In the genomic region with DNA sequence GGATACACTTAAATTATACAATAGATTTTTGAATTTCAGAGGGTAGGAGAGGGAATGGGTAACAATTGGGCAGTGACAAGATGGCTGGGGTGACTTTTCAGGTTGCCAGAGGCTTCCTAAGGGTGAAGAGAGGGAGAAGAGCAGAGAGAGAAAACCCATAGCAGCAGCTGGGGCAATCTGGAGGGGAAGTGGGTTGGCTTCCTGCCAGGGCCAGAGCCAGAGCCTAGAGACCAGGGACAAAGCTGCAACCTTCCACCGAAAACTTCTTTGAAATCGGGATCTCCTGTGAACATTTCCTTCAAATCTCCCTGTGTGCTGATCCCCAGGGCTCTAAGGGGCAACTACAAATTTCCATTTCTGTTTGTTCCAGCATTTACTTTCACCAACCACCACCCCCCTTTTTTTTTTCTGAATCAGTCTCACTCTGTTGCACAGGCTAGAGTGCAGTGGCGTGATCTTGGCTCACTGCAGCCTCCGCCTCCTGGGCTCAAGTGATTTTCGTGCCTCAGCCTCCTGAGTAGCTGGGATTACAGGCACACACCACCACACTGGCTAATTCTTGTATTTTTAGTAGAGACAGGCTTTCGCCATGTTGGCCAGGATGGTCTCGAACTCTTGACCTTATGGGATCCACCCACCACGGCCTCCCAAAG, we compare ENCODE assay signal across 7 cellular contexts. TPM values are rescaled to one million over a fixed set of nuclear protein-coding genes. Genes with fewer than 3 reads are reported as not detected.
DNase-seq lines count a peak whose midpoint lies in the region; ATAC-seq and TF ChIP-seq lines count a peak whose summit lies in the region.

No MANE protein-coding gene starts in this region.

- H3K4me3 ChIP-seq in SJCRH30 (peak overlapping the region; percentile 10; the same call in 1 of the 2 replicates), smooth muscle cell (no peak overlapping the region), GM23338 (no peak overlapping the region)

- H3K79me2 ChIP-seq in smooth muscle cell (ENCODE audit: low read depth) (peaks cover 28% of the 10 kb centered on the region), GM23338 (replicated peaks; ENCODE audit: insufficient read depth) (peaks cover 10% of the 10 kb centered on the region)

- H4K20me1 ChIP-seq in smooth muscle cell (ENCODE audit: low read depth) (peaks cover 3% of the 10 kb centered on the region), GM23338 (replicated peaks; ENCODE audit: insufficient read depth) (peaks cover 7% of the 10 kb centered on the region; the same call in 1 of the 2 replicates)

- H3K9me3 ChIP-seq in KOPT-K1 (ENCODE audit: insufficient read depth, low read length, poor library complexity, severe bottlenecking) (no peaks in the 10 kb centered on the region), SJCRH30 (replicated peaks) (no peaks in the 10 kb centered on the region), smooth muscle cell (replicated peaks; ENCODE audit: low read depth) (no peaks in the 10 kb centered on the region)

- TF ChIP-seq CTCF in chondrocyte (IDR thresholded peaks at IDR 0.05) (no peak), smooth muscle cell (IDR thresholded peaks at IDR 0.05; ENCODE audit: borderline replicate concordance, insufficient read depth, poor library complexity, severe bottlenecking) (no peak), GM23338 (conservative IDR thresholded peaks at IDR 0.05; ENCODE audit: low read depth in 2 of 2) (no peak)

- peaks cover 40% of the 10 kb centered on the region for H3K4me1 ChIP-seq in SJCRH30
- H3K4me1 ChIP-seq in smooth muscle cell (ENCODE audit: low read depth): peaks cover 21% of the 10 kb centered on the region
- peaks cover 14% of the 10 kb centered on the region for H3K4me1 ChIP-seq in GM23338 (ENCODE audit: insufficient read depth)

- H3K9ac ChIP-seq in smooth muscle cell (ENCODE audit: low read depth): no peak overlapping the region

- H3K36me3 Mint-ChIP-seq in chondrocyte (ENCODE audit: low read depth): peaks cover 5% of the 10 kb centered on the region
- H3K36me3 Mint-ChIP-seq in GM23338 (ENCODE audit: low read depth): peaks cover 5% of the 10 kb centered on the region; the same call in 1 of the 3 replicates

- ATAC-seq in GM19328 (IDR thresholded peaks at IDR 0.05; ENCODE audit: unreplicated experiment) (no peak), GM19467 (IDR thresholded peaks at IDR 0.05; ENCODE audit: unreplicated experiment) (no peak), GM23338 (no peak)

- H3K27ac Mint-ChIP-seq in chondrocyte (ENCODE audit: unreplicated experiment): peak overlapping the region; percentile 51
- no peak overlapping the region for H3K27ac Mint-ChIP-seq in GM23338

- H3K9me2 ChIP-seq in GM23338 (ENCODE audit: insufficient read depth): no peaks in the 10 kb centered on the region

- peak overlapping the region; percentile 36 for H3K27ac ChIP-seq in KOPT-K1 (ENCODE audit: low read depth, low read length, poor library complexity, severe bottlenecking)
- H3K27ac ChIP-seq in SJCRH30: peak overlapping the region; percentile 7; the same call in 1 of the 2 replicates
- H3K27ac ChIP-seq in smooth muscle cell (ENCODE audit: low read depth): peak overlapping the region; percentile 79
- no peak overlapping the region for H3K27ac ChIP-seq in GM23338 (ENCODE audit: low read depth)

- H3K27me3 ChIP-seq in SJCRH30 (no peaks in the 10 kb centered on the region), smooth muscle cell (ENCODE audit: low read depth) (no peaks in the 10 kb centered on the region), GM23338 (ENCODE audit: insufficient read depth) (no peaks in the 10 kb centered on the region)

- H3K4me3 Mint-ChIP-seq in chondrocyte (ENCODE audit: unreplicated experiment) (no peak overlapping the region), GM23338 (no peak overlapping the region)

- H3K4me1 Mint-ChIP-seq in chondrocyte (ENCODE audit: low read depth) (peaks cover 75% of the 10 kb centered on the region), GM23338 (peaks cover 24% of the 10 kb centered on the region)

- H3K27me3 Mint-ChIP-seq in chondrocyte (ENCODE audit: low read depth): no peaks in the 10 kb centered on the region
- peaks cover 18% of the 10 kb centered on the region for H3K27me3 Mint-ChIP-seq in GM23338 (ENCODE audit: insufficient read depth, low read depth, poor library complexity)

- H3K4me2 ChIP-seq in smooth muscle cell (peak overlapping the region; percentile 44), GM23338 (no peak overlapping the region)

- peaks cover 28% of the 10 kb centered on the region for H3F3A ChIP-seq in smooth muscle cell (ENCODE audit: low read depth)
- peaks cover 7% of the 10 kb centered on the region; the same call in 1 of the 2 replicates for H3F3A ChIP-seq in GM23338 (replicated peaks; ENCODE audit: low read depth)

- H3K9me3 Mint-ChIP-seq in chondrocyte (ENCODE audit: low read depth): no peaks in the 10 kb centered on the region
- no peaks in the 10 kb centered on the region; the same call in 2 of the 3 replicates for H3K9me3 Mint-ChIP-seq in GM23338

- no peaks in the 10 kb centered on the region for H3K36me3 ChIP-seq in KOPT-K1 (ENCODE audit: insufficient read depth, low read length)
- no peaks in the 10 kb centered on the region for H3K36me3 ChIP-seq in SJCRH30
- no peaks in the 10 kb centered on the region for H3K36me3 ChIP-seq in smooth muscle cell (ENCODE audit: low read depth)
- no peaks in the 10 kb centered on the region for H3K36me3 ChIP-seq in GM23338 (ENCODE audit: insufficient read depth)

- peak overlapping the region; percentile 38 for H2AFZ ChIP-seq in smooth muscle cell (ENCODE audit: low read depth)
- no peak overlapping the region for H2AFZ ChIP-seq in GM23338

- 48% methylated on average over 8 of the region's 8 CpGs for WGBS in smooth muscle cell (ENCODE audit: low lambda C conversion rate)

- peak; percentile 87 to 95 for DNase-seq in SJCRH30
- no peak for DNase-seq in chondrocyte (ENCODE audit: low spot score)
- no peak for DNase-seq in smooth muscle cell (lab: John Stamatoyannopoulos, UW; ENCODE audit: unreplicated experiment)
- no peak for DNase-seq in GM23338 (ENCODE audit: low spot score)

RNA-seq across cellular contexts. Expression of a gene that starts 3.1 kb away (rescaled TPM):
- total RNA-seq in SJCRH30 (2014; rRNA removed; shearing (Covaris generic)): 80.5 and 87.7 TPM in 2 replicates
- total RNA-seq in chondrocyte (180 to 235 TPM (median 182 TPM) in 3 replicates), smooth muscle cell (111 and 131 TPM in 2 replicates)
- polyA plus RNA-seq in smooth muscle cell (330 and 518 TPM in 2 replicates), GM23338 (2016; fragmentation: Nextera tagmentation; extraction: Ambion mirVana) (3.2 and 4.5 TPM in 2 replicates)
- total RNA-seq in GM23338 (2014; rRNA removed; shearing (Covaris generic)): 4.8 and 15.4 TPM in 2 replicates

RNA-seq across cellular contexts. Expression of a gene that starts 3.9 kb away (rescaled TPM):
- total RNA-seq in SJCRH30 (2014; rRNA removed; shearing (Covaris generic)): 349 and 357 TPM in 2 replicates
- 473 to 494 TPM (median 478 TPM) in 3 replicates for total RNA-seq in chondrocyte
- 529 and 848 TPM in 2 replicates for total RNA-seq in smooth muscle cell
- polyA plus RNA-seq in smooth muscle cell: 1,164 and 1,292 TPM in 2 replicates
- total RNA-seq in GM23338 (2014; rRNA removed; shearing (Covaris generic)): 155 and 226 TPM in 2 replicates
- 568 and 617 TPM in 2 replicates for polyA plus RNA-seq in GM23338 (2016; fragmentation: Nextera tagmentation; extraction: Ambion mirVana)

RNA-seq across cellular contexts. Expression of a gene that starts 11.2 kb away (rescaled TPM):
- 0.30 and 0.63 TPM in 2 replicates for total RNA-seq in SJCRH30 (2014; rRNA removed; shearing (Covaris generic))
- 1.2 to 1.9 TPM (median 1.3 TPM) in 3 replicates for total RNA-seq in chondrocyte
- 0.27 and 0.94 TPM in 2 replicates for total RNA-seq in smooth muscle cell
- polyA plus RNA-seq in smooth muscle cell: 1.6 and 2.1 TPM in 2 replicates
- total RNA-seq in GM23338 (2014; rRNA removed; shearing (Covaris generic)): 8.8 and 9.7 TPM in 2 replicates
- 8.4 and 9.7 TPM in 2 replicates for polyA plus RNA-seq in GM23338 (2016; fragmentation: Nextera tagmentation; extraction: Ambion mirVana)

RNA-seq across cellular contexts. Expression of a gene that starts 23.9 kb away (rescaled TPM):
- 71.4 and 72.4 TPM in 2 replicates for total RNA-seq in SJCRH30 (2014; rRNA removed; shearing (Covaris generic))
- 14.0 to 31.8 TPM (median 16.3 TPM) in 3 replicates for total RNA-seq in chondrocyte
- total RNA-seq in smooth muscle cell: 10.9 and 13.7 TPM in 2 replicates
- 17.1 and 20.0 TPM in 2 replicates for polyA plus RNA-seq in smooth muscle cell
- total RNA-seq in GM23338 (2014; rRNA removed; shearing (Covaris generic)): 31.3 and 32.9 TPM in 2 replicates
- polyA plus RNA-seq in GM23338 (2016; fragmentation: Nextera tagmentation; extraction: Ambion mirVana): 17.9 and 18.5 TPM in 2 replicates

RNA-seq across cellular contexts. Expression of a gene that starts 42.6 kb away (rescaled TPM):
- 38.0 and 45.2 TPM in 2 replicates for total RNA-seq in SJCRH30 (2014; rRNA removed; shearing (Covaris generic))
- total RNA-seq in chondrocyte (107 to 166 TPM (median 110 TPM) in 3 replicates), smooth muscle cell (67.7 and 79.6 TPM in 2 replicates)
- polyA plus RNA-seq in smooth muscle cell (94.9 and 99.7 TPM in 2 replicates), GM23338 (2016; fragmentation: Nextera tagmentation; extraction: Ambion mirVana) (16.2 and 18.4 TPM in 2 replicates)
- 34.2 and 36.5 TPM in 2 replicates for total RNA-seq in GM23338 (2014; rRNA removed; shearing (Covaris generic))

Comparison
In these comparisons a context has a peak if more than half of its experiments do, and no peak if none do; other contexts are left out.
1. DNase-seq: peak in SJCRH30 (2 of 2); none in chondrocyte (single experiment), smooth muscle cell (single experiment) and GM23338 (single experiment).